1 cellular context compared by ENCODE assay signal in the genomic region with DNA sequence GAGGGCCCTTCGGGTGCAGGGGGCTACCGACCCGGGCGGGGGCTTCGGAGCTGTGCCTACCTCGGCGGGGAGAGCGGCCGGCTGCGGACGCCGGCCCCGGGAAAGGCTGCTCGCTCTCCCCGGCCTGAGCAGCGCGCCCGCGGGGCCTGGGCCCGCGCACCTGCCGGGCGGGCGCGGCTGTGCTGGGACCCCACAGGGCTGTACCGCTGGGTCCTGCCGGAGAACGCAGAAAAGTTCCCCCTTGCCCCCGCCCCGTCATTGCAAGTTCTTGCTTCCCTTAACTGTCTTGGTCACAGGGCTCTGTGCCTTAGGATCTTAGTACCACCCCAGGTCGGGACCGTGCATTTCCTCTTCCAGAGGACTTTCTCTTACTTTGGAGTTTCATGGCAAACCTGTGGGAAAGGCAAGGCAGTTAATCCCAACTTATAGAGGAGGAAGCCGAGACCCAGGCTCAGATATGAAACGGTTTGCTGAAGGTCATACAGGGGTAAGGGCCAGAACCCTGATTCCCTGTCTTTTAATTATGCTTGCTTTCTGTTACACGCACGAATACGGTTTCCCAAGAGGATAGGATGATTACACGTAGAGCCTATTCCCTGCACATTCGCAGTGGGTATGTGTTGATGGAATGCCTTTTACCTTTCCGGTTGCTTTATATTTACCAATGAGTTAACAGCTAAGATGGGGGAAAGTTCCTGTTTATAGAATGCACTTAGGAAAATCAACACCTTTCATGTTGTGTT.
TF ChIP-seq lines count a peak whose summit lies in the region.

No MANE protein-coding gene starts in this region.

TF ChIP-seq in HepG2, 621 proteins besides CTCF, POLR2A, EP300 and RAD21 (continued from another document and continues in another):
- TF ChIP-seq, protein P1, sequence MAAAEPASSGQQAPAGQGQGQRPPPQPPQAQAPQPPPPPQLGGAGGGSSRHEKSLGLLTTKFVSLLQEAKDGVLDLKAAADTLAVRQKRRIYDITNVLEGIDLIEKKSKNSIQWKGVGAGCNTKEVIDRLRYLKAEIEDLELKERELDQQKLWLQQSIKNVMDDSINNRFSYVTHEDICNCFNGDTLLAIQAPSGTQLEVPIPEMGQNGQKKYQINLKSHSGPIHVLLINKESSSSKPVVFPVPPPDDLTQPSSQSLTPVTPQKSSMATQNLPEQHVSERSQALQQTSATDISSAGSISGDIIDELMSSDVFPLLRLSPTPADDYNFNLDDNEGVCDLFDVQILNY (CRISPR knock-in tag; conservative IDR thresholded peaks at IDR 0.05): peak; percentile 9; the same call in 1 of the 2 replicates
- TF ChIP-seq, protein P2, sequence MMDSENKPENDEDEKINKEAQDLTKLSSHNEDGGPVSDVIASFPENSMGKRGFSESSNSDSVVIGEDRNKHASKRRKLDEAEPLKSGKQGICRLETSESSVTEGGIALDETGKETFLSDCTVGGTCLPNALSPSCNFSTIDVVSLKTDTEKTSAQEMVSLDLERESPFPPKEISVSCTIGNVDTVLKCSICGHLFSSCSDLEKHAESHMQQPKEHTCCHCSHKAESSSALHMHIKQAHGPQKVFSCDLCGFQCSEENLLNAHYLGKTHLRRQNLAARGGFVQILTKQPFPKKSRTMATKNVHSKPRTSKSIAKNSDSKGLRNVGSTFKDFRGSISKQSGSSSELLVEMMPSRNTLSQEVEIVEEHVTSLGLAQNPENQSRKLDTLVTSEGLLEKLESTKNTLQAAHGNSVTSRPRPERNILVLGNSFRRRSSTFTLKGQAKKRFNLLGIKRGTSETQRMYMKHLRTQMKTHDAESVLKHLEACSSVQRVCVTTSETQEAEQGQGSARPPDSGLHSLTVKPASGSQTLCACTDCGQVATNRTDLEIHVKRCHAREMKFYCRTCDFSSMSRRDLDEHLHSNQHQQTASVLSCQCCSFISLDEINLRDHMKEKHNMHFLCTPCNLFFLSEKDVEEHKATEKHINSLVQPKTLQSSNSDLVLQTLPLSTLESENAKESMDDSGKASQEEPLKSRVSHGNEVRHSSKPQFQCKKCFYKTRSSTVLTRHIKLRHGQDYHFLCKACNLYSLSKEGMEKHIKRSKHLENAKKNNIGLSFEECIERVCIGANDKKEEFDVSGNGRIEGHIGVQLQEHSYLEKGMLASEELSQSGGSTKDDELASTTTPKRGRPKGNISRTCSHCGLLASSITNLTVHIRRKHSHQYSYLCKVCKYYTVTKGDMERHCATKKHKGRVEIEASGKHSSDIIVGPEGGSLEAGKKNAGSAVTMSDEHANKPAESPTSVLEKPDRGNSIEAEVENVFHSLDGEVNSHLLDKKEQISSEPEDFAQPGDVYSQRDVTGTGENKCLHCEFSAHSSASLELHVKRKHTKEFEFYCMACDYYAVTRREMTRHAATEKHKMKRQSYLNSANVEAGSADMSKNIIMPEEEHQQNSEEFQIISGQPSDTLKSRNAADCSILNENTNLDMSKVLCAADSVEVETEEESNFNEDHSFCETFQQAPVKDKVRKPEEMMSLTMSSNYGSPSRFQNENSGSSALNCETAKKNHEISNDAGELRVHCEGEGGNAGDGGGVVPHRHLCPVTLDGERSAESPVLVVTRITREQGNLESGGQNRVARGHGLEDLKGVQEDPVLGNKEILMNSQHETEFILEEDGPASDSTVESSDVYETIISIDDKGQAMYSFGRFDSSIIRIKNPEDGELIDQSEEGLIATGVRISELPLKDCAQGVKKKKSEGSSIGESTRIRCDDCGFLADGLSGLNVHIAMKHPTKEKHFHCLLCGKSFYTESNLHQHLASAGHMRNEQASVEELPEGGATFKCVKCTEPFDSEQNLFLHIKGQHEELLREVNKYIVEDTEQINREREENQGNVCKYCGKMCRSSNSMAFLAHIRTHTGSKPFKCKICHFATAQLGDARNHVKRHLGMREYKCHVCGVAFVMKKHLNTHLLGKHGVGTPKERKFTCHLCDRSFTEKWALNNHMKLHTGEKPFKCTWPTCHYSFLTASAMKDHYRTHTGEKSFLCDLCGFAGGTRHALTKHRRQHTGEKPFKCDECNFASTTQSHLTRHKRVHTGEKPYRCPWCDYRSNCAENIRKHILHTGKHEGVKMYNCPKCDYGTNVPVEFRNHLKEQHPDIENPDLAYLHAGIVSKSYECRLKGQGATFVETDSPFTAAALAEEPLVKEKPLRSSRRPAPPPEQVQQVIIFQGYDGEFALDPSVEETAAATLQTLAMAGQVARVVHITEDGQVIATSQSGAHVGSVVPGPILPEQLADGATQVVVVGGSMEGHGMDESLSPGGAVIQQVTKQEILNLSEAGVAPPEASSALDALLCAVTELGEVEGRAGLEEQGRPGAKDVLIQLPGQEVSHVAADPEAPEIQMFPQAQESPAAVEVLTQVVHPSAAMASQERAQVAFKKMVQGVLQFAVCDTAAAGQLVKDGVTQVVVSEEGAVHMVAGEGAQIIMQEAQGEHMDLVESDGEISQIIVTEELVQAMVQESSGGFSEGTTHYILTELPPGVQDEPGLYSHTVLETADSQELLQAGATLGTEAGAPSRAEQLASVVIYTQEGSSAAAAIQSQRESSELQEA (CRISPR knock-in tag; IDR thresholded peaks at IDR 0.05; ENCODE audit: not compliant biosample characterization): no peak
- TF ChIP-seq, protein P3, sequence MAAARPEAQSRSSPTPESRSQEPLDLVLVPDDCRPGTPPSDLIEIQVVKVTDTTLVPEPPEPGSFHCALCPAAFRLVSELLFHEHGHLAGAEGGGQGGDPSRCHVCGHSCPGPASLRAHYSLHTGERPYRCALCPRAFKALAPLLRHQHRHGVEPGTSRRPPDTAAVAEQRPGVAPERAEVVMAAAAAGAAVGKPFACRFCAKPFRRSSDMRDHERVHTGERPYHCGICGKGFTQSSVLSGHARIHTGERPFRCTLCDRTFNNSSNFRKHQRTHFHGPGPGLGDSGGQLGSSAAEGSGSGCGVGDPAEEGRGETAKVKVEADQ (CRISPR knock-in tag; IDR thresholded peaks at IDR 0.05; ENCODE audit: borderline replicate concordance): no peak
- TF ChIP-seq ZNF326 (CRISPR knock-in tag; IDR thresholded peaks at IDR 0.05; ENCODE audit: borderline replicate concordance): no peak
- TF ChIP-seq ZNF781 (CRISPR knock-in tag; IDR thresholded peaks at IDR 0.05; ENCODE audit: borderline replicate concordance, not compliant biosample characterization): no peak
- no peak for TF ChIP-seq ZNF431 (CRISPR knock-in tag; IDR thresholded peaks at IDR 0.05; ENCODE audit: borderline replicate concordance, low read depth)
- no peak for TF ChIP-seq ZNF101 (CRISPR knock-in tag; IDR thresholded peaks at IDR 0.05; ENCODE audit: borderline replicate concordance, low read depth)
- TF ChIP-seq GABPA (IDR thresholded peaks at IDR 0.05; ENCODE audit: low read depth, low read length): no peak
- no peak for TF ChIP-seq GABPA (CRISPR knock-in tag; IDR thresholded peaks at IDR 0.05; ENCODE audit: low read depth)
- no peak for TF ChIP-seq RCOR2 (CRISPR knock-in tag; IDR thresholded peaks at IDR 0.05)
- TF ChIP-seq, protein P4, sequence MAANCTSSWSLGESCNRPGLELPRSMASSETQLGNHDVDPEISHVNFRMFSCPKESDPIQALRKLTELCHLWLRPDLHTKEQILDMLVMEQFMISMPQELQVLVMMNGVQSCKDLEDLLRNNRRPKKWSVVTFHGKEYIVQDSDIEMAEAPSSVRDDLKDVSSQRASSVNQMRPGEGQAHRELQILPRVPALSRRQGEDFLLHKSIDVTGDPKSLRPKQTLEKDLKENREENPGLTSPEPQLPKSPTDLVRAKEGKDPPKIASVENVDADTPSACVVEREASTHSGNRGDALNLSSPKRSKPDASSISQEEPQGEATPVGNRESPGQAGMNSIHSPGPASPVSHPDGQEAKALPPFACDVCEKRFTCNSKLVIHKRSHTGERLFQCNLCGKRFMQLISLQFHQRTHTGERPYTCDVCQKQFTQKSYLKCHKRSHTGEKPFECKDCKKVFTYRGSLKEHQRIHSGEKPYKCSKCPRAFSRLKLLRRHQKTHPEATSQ (CRISPR knock-in tag; IDR thresholded peaks at IDR 0.05; ENCODE audit: borderline replicate concordance): no peak
- TF ChIP-seq, protein P5, sequence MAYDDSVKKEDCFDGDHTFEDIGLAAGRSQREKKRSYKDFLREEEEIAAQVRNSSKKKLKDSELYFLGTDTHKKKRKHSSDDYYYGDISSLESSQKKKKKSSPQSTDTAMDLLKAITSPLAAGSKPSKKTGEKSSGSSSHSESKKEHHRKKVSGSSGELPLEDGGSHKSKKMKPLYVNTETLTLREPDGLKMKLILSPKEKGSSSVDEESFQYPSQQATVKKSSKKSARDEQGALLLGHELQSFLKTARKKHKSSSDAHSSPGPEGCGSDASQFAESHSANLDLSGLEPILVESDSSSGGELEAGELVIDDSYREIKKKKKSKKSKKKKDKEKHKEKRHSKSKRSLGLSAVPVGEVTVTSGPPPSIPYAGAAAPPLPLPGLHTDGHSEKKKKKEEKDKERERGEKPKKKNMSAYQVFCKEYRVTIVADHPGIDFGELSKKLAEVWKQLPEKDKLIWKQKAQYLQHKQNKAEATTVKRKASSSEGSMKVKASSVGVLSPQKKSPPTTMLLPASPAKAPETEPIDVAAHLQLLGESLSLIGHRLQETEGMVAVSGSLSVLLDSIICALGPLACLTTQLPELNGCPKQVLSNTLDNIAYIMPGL (CRISPR knock-in tag; IDR thresholded peaks at IDR 0.05; ENCODE audit: borderline replicate concordance in 1 of 2, low read depth in 1 of 2): peak in 1 of 2 experiments; percentile 2; a peak in 1 of 4 replicates
- no peak for TF ChIP-seq SMAD9 (CRISPR knock-in tag; IDR thresholded peaks at IDR 0.05)
- TF ChIP-seq, protein P6, sequence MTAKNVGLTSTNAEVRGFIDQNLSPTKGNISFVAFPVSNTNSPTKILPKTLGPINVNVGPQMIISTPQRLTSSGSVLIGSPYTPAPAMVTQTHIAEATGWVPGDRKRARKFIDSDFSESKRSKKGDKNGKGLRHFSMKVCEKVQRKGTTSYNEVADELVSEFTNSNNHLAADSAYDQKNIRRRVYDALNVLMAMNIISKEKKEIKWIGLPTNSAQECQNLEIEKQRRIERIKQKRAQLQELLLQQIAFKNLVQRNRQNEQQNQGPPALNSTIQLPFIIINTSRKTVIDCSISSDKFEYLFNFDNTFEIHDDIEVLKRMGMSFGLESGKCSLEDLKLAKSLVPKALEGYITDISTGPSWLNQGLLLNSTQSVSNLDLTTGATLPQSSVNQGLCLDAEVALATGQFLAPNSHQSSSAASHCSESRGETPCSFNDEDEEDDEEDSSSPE (CRISPR knock-in tag; IDR thresholded peaks at IDR 0.05): no peak
- no peak for TF ChIP-seq MTF1 (CRISPR knock-in tag; IDR thresholded peaks at IDR 0.05)
- TF ChIP-seq ZNF773 (CRISPR knock-in tag; IDR thresholded peaks at IDR 0.05; ENCODE audit: borderline replicate concordance): no peak
- TF ChIP-seq, protein P7, sequence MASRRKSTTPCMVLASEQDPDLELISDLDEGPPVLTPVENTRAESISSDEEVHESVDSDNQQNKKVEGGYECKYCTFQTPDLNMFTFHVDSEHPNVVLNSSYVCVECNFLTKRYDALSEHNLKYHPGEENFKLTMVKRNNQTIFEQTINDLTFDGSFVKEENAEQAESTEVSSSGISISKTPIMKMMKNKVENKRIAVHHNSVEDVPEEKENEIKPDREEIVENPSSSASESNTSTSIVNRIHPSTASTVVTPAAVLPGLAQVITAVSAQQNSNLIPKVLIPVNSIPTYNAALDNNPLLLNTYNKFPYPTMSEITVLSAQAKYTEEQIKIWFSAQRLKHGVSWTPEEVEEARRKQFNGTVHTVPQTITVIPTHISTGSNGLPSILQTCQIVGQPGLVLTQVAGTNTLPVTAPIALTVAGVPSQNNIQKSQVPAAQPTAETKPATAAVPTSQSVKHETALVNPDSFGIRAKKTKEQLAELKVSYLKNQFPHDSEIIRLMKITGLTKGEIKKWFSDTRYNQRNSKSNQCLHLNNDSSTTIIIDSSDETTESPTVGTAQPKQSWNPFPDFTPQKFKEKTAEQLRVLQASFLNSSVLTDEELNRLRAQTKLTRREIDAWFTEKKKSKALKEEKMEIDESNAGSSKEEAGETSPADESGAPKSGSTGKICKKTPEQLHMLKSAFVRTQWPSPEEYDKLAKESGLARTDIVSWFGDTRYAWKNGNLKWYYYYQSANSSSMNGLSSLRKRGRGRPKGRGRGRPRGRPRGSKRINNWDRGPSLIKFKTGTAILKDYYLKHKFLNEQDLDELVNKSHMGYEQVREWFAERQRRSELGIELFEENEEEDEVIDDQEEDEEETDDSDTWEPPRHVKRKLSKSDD (CRISPR knock-in tag; IDR thresholded peaks at IDR 0.05; ENCODE audit: low read depth): no peak
- TF ChIP-seq ZNF230 (CRISPR knock-in tag; IDR thresholded peaks at IDR 0.05): 0 out of 2 replicates have a peak, but pooled peaks have one; percentile 27
- TF ChIP-seq, protein P8, sequence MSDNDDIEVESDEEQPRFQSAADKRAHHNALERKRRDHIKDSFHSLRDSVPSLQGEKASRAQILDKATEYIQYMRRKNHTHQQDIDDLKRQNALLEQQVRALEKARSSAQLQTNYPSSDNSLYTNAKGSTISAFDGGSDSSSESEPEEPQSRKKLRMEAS (IDR thresholded peaks at IDR 0.05): no peak
- TF ChIP-seq SMARCE1 (IDR thresholded peaks at IDR 0.05; ENCODE audit: borderline replicate concordance): no peak
- TF ChIP-seq, protein P9, sequence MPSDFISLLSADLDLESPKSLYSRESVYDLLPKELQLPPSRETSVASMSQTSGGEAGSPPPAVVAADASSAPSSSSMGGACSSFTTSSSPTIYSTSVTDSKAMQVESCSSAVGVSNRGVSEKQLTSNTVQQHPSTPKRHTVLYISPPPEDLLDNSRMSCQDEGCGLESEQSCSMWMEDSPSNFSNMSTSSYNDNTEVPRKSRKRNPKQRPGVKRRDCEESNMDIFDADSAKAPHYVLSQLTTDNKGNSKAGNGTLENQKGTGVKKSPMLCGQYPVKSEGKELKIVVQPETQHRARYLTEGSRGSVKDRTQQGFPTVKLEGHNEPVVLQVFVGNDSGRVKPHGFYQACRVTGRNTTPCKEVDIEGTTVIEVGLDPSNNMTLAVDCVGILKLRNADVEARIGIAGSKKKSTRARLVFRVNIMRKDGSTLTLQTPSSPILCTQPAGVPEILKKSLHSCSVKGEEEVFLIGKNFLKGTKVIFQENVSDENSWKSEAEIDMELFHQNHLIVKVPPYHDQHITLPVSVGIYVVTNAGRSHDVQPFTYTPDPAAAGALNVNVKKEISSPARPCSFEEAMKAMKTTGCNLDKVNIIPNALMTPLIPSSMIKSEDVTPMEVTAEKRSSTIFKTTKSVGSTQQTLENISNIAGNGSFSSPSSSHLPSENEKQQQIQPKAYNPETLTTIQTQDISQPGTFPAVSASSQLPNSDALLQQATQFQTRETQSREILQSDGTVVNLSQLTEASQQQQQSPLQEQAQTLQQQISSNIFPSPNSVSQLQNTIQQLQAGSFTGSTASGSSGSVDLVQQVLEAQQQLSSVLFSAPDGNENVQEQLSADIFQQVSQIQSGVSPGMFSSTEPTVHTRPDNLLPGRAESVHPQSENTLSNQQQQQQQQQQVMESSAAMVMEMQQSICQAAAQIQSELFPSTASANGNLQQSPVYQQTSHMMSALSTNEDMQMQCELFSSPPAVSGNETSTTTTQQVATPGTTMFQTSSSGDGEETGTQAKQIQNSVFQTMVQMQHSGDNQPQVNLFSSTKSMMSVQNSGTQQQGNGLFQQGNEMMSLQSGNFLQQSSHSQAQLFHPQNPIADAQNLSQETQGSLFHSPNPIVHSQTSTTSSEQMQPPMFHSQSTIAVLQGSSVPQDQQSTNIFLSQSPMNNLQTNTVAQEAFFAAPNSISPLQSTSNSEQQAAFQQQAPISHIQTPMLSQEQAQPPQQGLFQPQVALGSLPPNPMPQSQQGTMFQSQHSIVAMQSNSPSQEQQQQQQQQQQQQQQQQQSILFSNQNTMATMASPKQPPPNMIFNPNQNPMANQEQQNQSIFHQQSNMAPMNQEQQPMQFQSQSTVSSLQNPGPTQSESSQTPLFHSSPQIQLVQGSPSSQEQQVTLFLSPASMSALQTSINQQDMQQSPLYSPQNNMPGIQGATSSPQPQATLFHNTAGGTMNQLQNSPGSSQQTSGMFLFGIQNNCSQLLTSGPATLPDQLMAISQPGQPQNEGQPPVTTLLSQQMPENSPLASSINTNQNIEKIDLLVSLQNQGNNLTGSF (CRISPR knock-in tag; IDR thresholded peaks at IDR 0.05): no peak
- no peak for TF ChIP-seq CBX1 (IDR thresholded peaks at IDR 0.05; ENCODE audit: low read depth)
- TF ChIP-seq NFRKB (IDR thresholded peaks at IDR 0.05): no peak
